In genomic region chr3:196537319-196537984, GRCh38 we compare ENCODE assay signal across 8 cellular contexts. TPM values are rescaled to one million over a fixed set of nuclear protein-coding genes. Genes with fewer than 3 reads are reported as not detected.
DNase-seq lines count a peak whose midpoint lies in the region; ATAC-seq and TF ChIP-seq lines count a peak whose summit lies in the region.

No MANE protein-coding gene starts in this region.

- H3K36me3 ChIP-seq in BJ (ENCODE audit: control insufficient read depth, insufficient read depth, low read length) (no peaks in the 10 kb centered on the region), suprapubic skin (no peaks in the 10 kb centered on the region)
- no peaks in the 10 kb centered on the region for H3K36me3 ChIP-seq in naive thymus-derived CD4-positive, alpha-beta T cell (ENCODE audit: control insufficient read depth in 2 of 3, insufficient read depth in 3 of 3, low read length in 3 of 3)

- H3K4me3 ChIP-seq in BJ (ENCODE audit: low read depth, low read length) (no peak overlapping the region), suprapubic skin (no peak overlapping the region)
- no peak overlapping the region for H3K4me3 ChIP-seq in naive thymus-derived CD4-positive, alpha-beta T cell (ENCODE audit: low read length)

- H3K9me3 Mint-ChIP-seq in chondrocyte (ENCODE audit: low read depth): no peaks in the 10 kb centered on the region
- peaks cover 0 to 2% (median 0%) of the 10 kb centered on the region in 11 donors for H3K9me3 Mint-ChIP-seq in naive thymus-derived CD4-positive, alpha-beta T cell

- POLR2A ChIA-PET in BJ (lab: Charles Lee): no interaction called here
- POLR2A ChIA-PET in naive thymus-derived CD4-positive, alpha-beta T cell (lab: Charles Lee): no interaction called here

- TF ChIP-seq EP300 in suprapubic skin (IDR thresholded peaks at IDR 0.05): no peak

- peak; percentile 46 for ATAC-seq in naive thymus-derived CD4-positive, alpha-beta T cell
- no peak for ATAC-seq in GM18867 (IDR thresholded peaks at IDR 0.05; ENCODE audit: unreplicated experiment)
- no peak for ATAC-seq in GM19023 (IDR thresholded peaks at IDR 0.05; ENCODE audit: unreplicated experiment)

- H3K4me1 ChIP-seq in naive thymus-derived CD4-positive, alpha-beta T cell (ENCODE audit: control insufficient read depth in 2 of 2, insufficient read depth in 2 of 2, low read length in 2 of 2): no peaks in the 10 kb centered on the region
- no peaks in the 10 kb centered on the region for H3K4me1 ChIP-seq in suprapubic skin

- H3K27me3 Mint-ChIP-seq in chondrocyte (ENCODE audit: low read depth): peaks cover 4% of the 10 kb centered on the region
- peaks cover 0 to 14% (median 0%) of the 10 kb centered on the region in 5 donors for H3K27me3 Mint-ChIP-seq in naive thymus-derived CD4-positive, alpha-beta T cell

- peaks cover 5% of the 10 kb centered on the region for H3K4me1 Mint-ChIP-seq in chondrocyte (ENCODE audit: low read depth)
- H3K4me1 Mint-ChIP-seq in naive thymus-derived CD4-positive, alpha-beta T cell: peaks cover 0 to 8% (median 0%) of the 10 kb centered on the region in 7 donors

- H3K27me3 ChIP-seq in BJ (ENCODE audit: control insufficient read depth, insufficient read depth, low read length) (no peaks in the 10 kb centered on the region; the same call in 1 of the 2 replicates), suprapubic skin (no peaks in the 10 kb centered on the region)
- no peaks in the 10 kb centered on the region for H3K27me3 ChIP-seq in naive thymus-derived CD4-positive, alpha-beta T cell (ENCODE audit: control insufficient read depth in 2 of 2, insufficient read depth in 2 of 2, low read length in 2 of 2)

- intact Hi-C loops in naive thymus-derived CD4-positive, alpha-beta T cell (cut with micrococcal nuclease): loop anchor here (1.0 to 10.0 kb wide), 7 partner anchors 32 to 435 kb away; no protein-coding TSS in a partner anchor

- DNase-seq in BJ (ENCODE audit: low read depth) (no peak), HT1080 (ENCODE audit: low read depth) (peak; percentile 53), chondrocyte (ENCODE audit: low spot score) (no peak), suprapubic skin (ENCODE audit: low spot score in 2 of 2) (no peak)
- DNase-seq in activated CD4-positive, alpha-beta T cell treated with anti-CD3 and anti-CD28 coated beads for 1 hour: peak; percentile 43
- peak; percentile 19 to 60 (median 43) for DNase-seq in naive thymus-derived CD4-positive, alpha-beta T cell

- no peak overlapping the region for H3K4me3 Mint-ChIP-seq in chondrocyte (ENCODE audit: unreplicated experiment)
- no peak overlapping the region for H3K4me3 Mint-ChIP-seq in naive thymus-derived CD4-positive, alpha-beta T cell

- TF ChIP-seq CTCF in BJ (IDR thresholded peaks at IDR 0.05; ENCODE audit: insufficient read depth, low read depth, low read length) (peak; percentile 62), chondrocyte (IDR thresholded peaks at IDR 0.05) (peak; percentile 79), suprapubic skin (IDR thresholded peaks at IDR 0.05) (peak; percentile 59 to 71)

- no peaks in the 10 kb centered on the region for H3K9me3 ChIP-seq in naive thymus-derived CD4-positive, alpha-beta T cell (ENCODE audit: control insufficient read depth in 2 of 3, low read length in 3 of 3)
- no peaks in the 10 kb centered on the region for H3K9me3 ChIP-seq in suprapubic skin

- H3K27ac Mint-ChIP-seq in chondrocyte (ENCODE audit: unreplicated experiment): no peak overlapping the region
- H3K27ac Mint-ChIP-seq in naive thymus-derived CD4-positive, alpha-beta T cell: no peak overlapping the region

- H3K36me3 Mint-ChIP-seq in chondrocyte (ENCODE audit: low read depth): no peaks in the 10 kb centered on the region
- no peaks in the 10 kb centered on the region for H3K36me3 Mint-ChIP-seq in naive thymus-derived CD4-positive, alpha-beta T cell

- CTCF ChIA-PET in BJ (lab: Yijun Ruan, JAX): interaction anchor here (0.6 to 1.9 kb wide), 7 partner anchors 9 to 160 kb away, joined by 3 to 9 read pairs (median 3); no protein-coding TSS in a partner anchor
- CTCF ChIA-PET in naive thymus-derived CD4-positive, alpha-beta T cell (lab: Charles Lee): interaction anchor here (0.6 to 1.9 kb wide), 2 partner anchors 12 to 148 kb away, joined by 3 to 4 read pairs; no protein-coding TSS in a partner anchor

- no peak overlapping the region for H3K27ac ChIP-seq in naive thymus-derived CD4-positive, alpha-beta T cell (ENCODE audit: low read depth, low read length)
- no peak overlapping the region for H3K27ac ChIP-seq in suprapubic skin

- 39% methylated on average over 18 of the region's 18 CpGs for WGBS in suprapubic skin

- no peak for TF ChIP-seq POLR2A in suprapubic skin (IDR thresholded peaks at IDR 0.05)

RNA-seq across cellular contexts. Expression of gene SMCO1, which starts 22.3 kb away (rescaled TPM):
- not detected in 2 replicates for polyA plus RNA-seq in BJ (2011; rRNA removed)
- not detected in 2 replicates for polyA minus RNA-seq in BJ (2011; rRNA and poly(A)+ RNA removed)
- total RNA-seq in HT1080 (2014; rRNA removed; shearing (Covaris generic)): 0.14 TPM in 1 of 2 replicates, not detected in the other
- not detected in 2 replicates for polyA plus RNA-seq in HT1080 (2015; cell fraction: cytosol; rRNA removed)
- polyA plus RNA-seq in HT1080 (2015; cell fraction: nucleus; rRNA removed): not detected in 2 replicates
- total RNA-seq in chondrocyte (not detected in 3 replicates), suprapubic skin (not detected)
- not detected for total RNA-seq in naive thymus-derived CD4-positive, alpha-beta T cell
- not detected for polyA plus RNA-seq in naive thymus-derived CD4-positive, alpha-beta T cell

RNA-seq across cellular contexts. Expression of gene WDR53, which starts 30.9 kb away (rescaled TPM):
- 4.2 and 7.3 TPM in 2 replicates for polyA plus RNA-seq in BJ (2011; rRNA removed)
- polyA minus RNA-seq in BJ (2011; rRNA and poly(A)+ RNA removed): 1.5 and 4.8 TPM in 2 replicates
- 14.4 and 25.1 TPM in 2 replicates for total RNA-seq in HT1080 (2014; rRNA removed; shearing (Covaris generic))
- polyA plus RNA-seq in HT1080 (2015; cell fraction: cytosol; rRNA removed): 15.3 and 16.0 TPM in 2 replicates
- polyA plus RNA-seq in HT1080 (2015; cell fraction: nucleus; rRNA removed): 15.2 and 15.6 TPM in 2 replicates
- 12.2 to 13.8 TPM (median 12.8 TPM) in 3 replicates for total RNA-seq in chondrocyte
- total RNA-seq in naive thymus-derived CD4-positive, alpha-beta T cell: 10 to 100 TPM; 13.6 to 31.5 (median 22.7) TPM
- polyA plus RNA-seq in naive thymus-derived CD4-positive, alpha-beta T cell: 10 to 100 TPM; 11.9 to 25.1 TPM
- total RNA-seq in suprapubic skin: 1 to 10 TPM; 3.1 to 9.7 (median 7.7) TPM

RNA-seq across cellular contexts. Expression of gene FBXO45, which starts 31.0 kb away (rescaled TPM):
- 2.2 and 5.1 TPM in 2 replicates for polyA plus RNA-seq in BJ (2011; rRNA removed)
- 1.5 and 1.9 TPM in 2 replicates for polyA minus RNA-seq in BJ (2011; rRNA and poly(A)+ RNA removed)
- total RNA-seq in HT1080 (2014; rRNA removed; shearing (Covaris generic)): 33.3 and 34.2 TPM in 2 replicates
- 45.2 and 57.8 TPM in 2 replicates for polyA plus RNA-seq in HT1080 (2015; cell fraction: cytosol; rRNA removed)
- polyA plus RNA-seq in HT1080 (2015; cell fraction: nucleus; rRNA removed): 21.7 and 23.2 TPM in 2 replicates
- total RNA-seq in chondrocyte (9.8 to 10.0 TPM (median 9.9 TPM) in 3 replicates), suprapubic skin (10 to 100 TPM in 3 of 4 donors, 1 to 10 TPM in 1; 7.5 to 25.7 (median 17.3) TPM)
- total RNA-seq in naive thymus-derived CD4-positive, alpha-beta T cell: 10 to 100 TPM in 1 of 5 experiments, 1 to 10 TPM in 4; 2.8 to 15.9 (median 7.1) TPM
- polyA plus RNA-seq in naive thymus-derived CD4-positive, alpha-beta T cell: 1 to 10 TPM; 1.2 to 2.0 TPM

RNA-seq across cellular contexts. Expression of gene RNF168, which starts 33.9 kb away (rescaled TPM):
- 2.4 and 3.3 TPM in 2 replicates for polyA plus RNA-seq in BJ (2011; rRNA removed)
- 13.4 and 15.1 TPM in 2 replicates for polyA minus RNA-seq in BJ (2011; rRNA and poly(A)+ RNA removed)
- 15.1 and 25.0 TPM in 2 replicates for total RNA-seq in HT1080 (2014; rRNA removed; shearing (Covaris generic))
- 7.7 and 8.6 TPM in 2 replicates for polyA plus RNA-seq in HT1080 (2015; cell fraction: cytosol; rRNA removed)
- polyA plus RNA-seq in HT1080 (2015; cell fraction: nucleus; rRNA removed): 9.3 and 10.3 TPM in 2 replicates
- total RNA-seq in chondrocyte (18.3 to 21.9 TPM (median 19.5 TPM) in 3 replicates), suprapubic skin (10 to 100 TPM; 22.2 to 40.6 (median 32.6) TPM)
- total RNA-seq in naive thymus-derived CD4-positive, alpha-beta T cell: 10 to 100 TPM; 21.2 to 55.9 (median 35.9) TPM
- polyA plus RNA-seq in naive thymus-derived CD4-positive, alpha-beta T cell: 10 to 100 TPM in 1 of 2 donors, 1 to 10 TPM in 1; 8.5 to 12.1 TPM

Comparison
In these comparisons a context has a peak if more than half of its experiments do, and no peak if none do; other contexts are left out.
1. DNase-seq: peak in HT1080 (single experiment), activated CD4-positive, alpha-beta T cell treated with anti-CD3 and anti-CD28 coated beads for 1 hour (single experiment) and naive thymus-derived CD4-positive, alpha-beta T cell (9 of 9); none in BJ (single experiment), chondrocyte (single experiment) and suprapubic skin (0 of 2).
2. Peak in every context shown above with its lines, with median percentiles within 50 percentile points of each other: CTCF ChIP-seq.